Comparison of ENCODE assay signal across 8 cellular contexts in the genomic region with DNA sequence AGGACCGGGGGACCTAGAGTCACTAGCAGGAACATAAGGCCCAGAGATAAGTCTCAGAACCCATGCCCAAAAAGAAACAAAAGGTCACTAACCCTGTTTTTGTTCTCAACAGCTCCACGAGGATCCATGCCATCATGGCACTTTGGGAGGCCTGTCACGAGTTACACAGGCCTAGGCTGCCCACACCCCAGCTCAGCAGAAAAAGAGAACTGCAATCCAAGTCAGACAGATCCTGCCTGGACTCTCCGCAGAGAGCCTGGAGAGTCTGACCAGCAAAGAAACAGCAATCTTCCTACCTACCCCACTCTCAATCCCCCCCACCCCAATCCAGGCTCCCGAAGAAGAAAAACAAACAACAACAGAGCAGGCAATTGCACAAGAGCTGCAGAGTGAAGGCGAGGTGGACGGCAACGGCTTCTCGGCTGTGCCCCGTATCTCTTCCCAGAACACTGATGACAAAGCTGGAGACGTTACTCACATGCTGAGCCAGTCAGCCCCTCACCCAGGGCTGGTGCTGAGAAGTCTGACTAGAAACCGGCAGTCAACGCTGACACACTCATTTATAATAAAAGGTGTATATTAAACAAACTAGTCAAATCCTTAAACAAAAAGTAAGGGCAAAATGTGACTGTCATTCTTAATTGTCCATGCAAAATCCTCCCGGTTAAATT.
A peak's percentile ranks its signal among the peaks of the same experiment; 100 is the strongest.
DNase-seq lines count a peak whose midpoint lies in the region; ATAC-seq, FAIRE-seq and TF ChIP-seq lines count a peak whose summit lies in the region.

No MANE protein-coding gene starts in this region.

- H2BK15ac ChIP-seq in H1 (ENCODE audit: low read length): no peak overlapping the region

- no peak overlapping the region for H2BK120ac ChIP-seq in H1 (replicated peaks; ENCODE audit: low read depth, low read length)

- H3K4me1 ChIP-seq in H1 (replicated peaks in 1 of 4; ENCODE audit: control insufficient read depth in 3 of 4, insufficient read depth in 4 of 4, low read length in 3 of 4): peaks cover 0 to 11% (median 6%) of the 10 kb centered on the region in 4 experiments; a peak in 5 of 7 replicates
- peaks cover 61% of the 10 kb centered on the region for H3K4me1 ChIP-seq in muscle layer of colon (ENCODE audit: insufficient read depth, low read length)
- H3K4me1 ChIP-seq in upper lobe of right lung: peaks cover 44% of the 10 kb centered on the region

- no peak for TF ChIP-seq POLR2A in H1 (IDR thresholded peaks at IDR 0.05; ENCODE audit: control extremely low read depth in 1 of 2, low read depth in 2 of 2, low read length in 2 of 2)

- H4K5ac ChIP-seq in H1 (ENCODE audit: insufficient read length, low read depth, low read length): no peak overlapping the region

- DNase-seq in GM03348 (ENCODE audit: low spot score) (peak; percentile 67), H1 (ENCODE audit: low read depth in 1 of 2, low spot score in 2 of 2) (no peak), upper lobe of right lung (peak; percentile 66), NCI-H1436 treated with DMSO at 0.1 percent for 48 hours (lab: John Stamatoyannopoulos, UW) (no peak), NOMO-1 (lab: John Stamatoyannopoulos, UW; ENCODE audit: unreplicated experiment in 2 of 2) (no peak), GM19239 (ENCODE audit: insufficient read length, low spot score) (no peak)

- CTCF ChIA-PET in H1 (lab: Charles Lee; ENCODE audit: partially characterized antibody): interaction anchor here (0.9 to 2.8 kb wide), 7 partner anchors 10 to 159 kb away, joined by 3 to 14 read pairs (median 5); a partner anchor contains a TSS

- no peak overlapping the region for H4K91ac ChIP-seq in H1 (replicated peaks; ENCODE audit: insufficient read length, low read length)

- FAIRE-seq in H1 (lab: Jason Lieb, UNC): no peak
- no peak for FAIRE-seq in GM19239 (lab: Jason Lieb, UNC)

- H3K4me2 ChIP-seq in H1 (ENCODE audit: insufficient read depth in 1 of 2, low read depth in 2 of 2, low read length in 2 of 2): peak overlapping the region in 1 of 2 experiments; percentile 25; a peak in 1 of 4 replicates

- peak; percentile 55 for ATAC-seq in SK-N-SH treated with all-trans-retinoic acid at 6 μM for 48 hours
- ATAC-seq in upper lobe of right lung: peak; percentile 83

- H3K56ac ChIP-seq in H1 (replicated peaks; ENCODE audit: insufficient read length, low read depth, low read length): no peak overlapping the region

- no peaks in the 10 kb centered on the region for H3K79me2 ChIP-seq in H1 (ENCODE audit: control insufficient read depth in 1 of 2, insufficient read depth in 2 of 2, low read length in 2 of 2)

- intact Hi-C loops in upper lobe of right lung (cut with DNase I): no loop called here

- H3K23ac ChIP-seq in H1 (ENCODE audit: insufficient read length): no peak overlapping the region

- H3K4me3 ChIP-seq in H1 (ENCODE audit: extremely low read depth in 1 of 4, insufficient read depth in 2 of 4, low read depth in 3 of 4, low read length in 4 of 4) (no peak overlapping the region), muscle layer of colon (ENCODE audit: low read depth in 1 of 2, low read length in 2 of 2) (peak overlapping the region in 1 of 2 donors; percentile 15), upper lobe of right lung (no peak overlapping the region)

- H2BK5ac ChIP-seq in H1 (ENCODE audit: low read depth, low read length): no peak overlapping the region

- H3K27me3 ChIP-seq in H1 (replicated peaks in 1 of 4; ENCODE audit: control insufficient read depth in 3 of 4, extremely low read depth in 1 of 4, insufficient read depth in 3 of 4, low read length in 3 of 4): no peaks in the 10 kb centered on the region
- H3K27me3 ChIP-seq in muscle layer of colon (ENCODE audit: control insufficient read depth in 1 of 2, insufficient read depth in 2 of 2, low read length in 2 of 2): no peaks in the 10 kb centered on the region
- H3K27me3 ChIP-seq in upper lobe of right lung: no peaks in the 10 kb centered on the region

- no peaks in the 10 kb centered on the region for H3K23me2 ChIP-seq in H1 (ENCODE audit: low read depth, low read length)

- H3K36me3 ChIP-seq in H1 (ENCODE audit: control insufficient read depth in 2 of 4, insufficient read depth in 4 of 4, low read length in 3 of 4) (no peaks in the 10 kb centered on the region), muscle layer of colon (ENCODE audit: insufficient read depth, low read length) (peaks cover 6% of the 10 kb centered on the region), upper lobe of right lung (no peaks in the 10 kb centered on the region)

- no peak overlapping the region for H3K4ac ChIP-seq in H1 (replicated peaks; ENCODE audit: insufficient read length, low read depth, low read length)

- no peak overlapping the region for H4K8ac ChIP-seq in H1 (ENCODE audit: extremely low read depth, insufficient read depth, low read length)

- H2AFZ ChIP-seq in H1 (ENCODE audit: low read length): no peak overlapping the region

- TF ChIP-seq EP300 in H1 (IDR thresholded peaks at IDR 0.05; ENCODE audit: borderline replicate concordance in 1 of 2, low read depth in 2 of 2, low read length in 2 of 2): no peak

- WGBS in H1 (ENCODE audit: extremely low coverage in 1 of 2, insufficient coverage in 1 of 2, insufficient read length in 1 of 2, insufficient replicate concordance in 2 of 2, low coverage in 1 of 2, low lambda C conversion rate in 2 of 2, missing lambda C conversion rate in 1 of 2), 2 experiments: 69% methylated on average over 14 of the region's 14 CpGs; no CpG with 5 or more reads in 1 of the 2 experiments

- H3K9me3 ChIP-seq in H1 (ENCODE audit: insufficient read depth in 2 of 2, low read depth in 1 of 2, low read length in 1 of 2): no peaks in the 10 kb centered on the region
- no peaks in the 10 kb centered on the region for H3K9me3 ChIP-seq in muscle layer of colon (ENCODE audit: low read length)
- no peaks in the 10 kb centered on the region for H3K9me3 ChIP-seq in upper lobe of right lung

- H3K27ac ChIP-seq in H1 (ENCODE audit: low read depth, low read length) (no peak overlapping the region), muscle layer of colon (ENCODE audit: low read depth, low read length) (peak overlapping the region; percentile 83), upper lobe of right lung (peak overlapping the region; percentile 83)

- H3K9ac ChIP-seq in H1 (replicated peaks in 1 of 4; ENCODE audit: extremely low read depth in 1 of 4, low read depth in 3 of 4, low read length in 3 of 4): no peak overlapping the region
- H3K9ac ChIP-seq in muscle layer of colon (ENCODE audit: low read length): peak overlapping the region; percentile 31

- TF ChIP-seq CTCF in H1 (IDR thresholded peaks at IDR 0.05; ENCODE audit: control extremely low read depth in 1 of 3, insufficient read depth in 1 of 3, low read depth in 1 of 3, low read length in 3 of 3) (no peak), upper lobe of right lung (IDR thresholded peaks at IDR 0.05) (no peak)

- H2BK20ac ChIP-seq in H1 (ENCODE audit: low read length): no peak overlapping the region

- H2BK12ac ChIP-seq in H1 (ENCODE audit: low read depth, low read length): no peak overlapping the region

- no peaks in the 10 kb centered on the region for H4K20me1 ChIP-seq in H1 (replicated peaks in 1 of 2; ENCODE audit: control insufficient read depth in 1 of 2, insufficient read depth in 2 of 2, low read length in 2 of 2)

- no peak overlapping the region for H2AK5ac ChIP-seq in H1 (ENCODE audit: low read depth, low read length)

- TF ChIP-seq RAD21 in H1 (IDR thresholded peaks at IDR 0.05 in 1 of 2, conservative IDR thresholded peaks at IDR 0.05 in 1 of 2; ENCODE audit: low read depth in 2 of 2, low read length in 2 of 2): no peak

- no peak overlapping the region for H3K14ac ChIP-seq in H1 (ENCODE audit: insufficient read length)

- H3K18ac ChIP-seq in H1 (ENCODE audit: extremely low read depth, low read length): no peak overlapping the region

- POLR2A ChIA-PET in H1 (lab: Charles Lee; ENCODE audit: partially characterized antibody): interaction anchor here (0.8 kb wide), 1 partner anchor 8 kb away, joined by 3 read pairs; no protein-coding TSS in a partner anchor

- no peaks in the 10 kb centered on the region for H3K79me1 ChIP-seq in H1 (ENCODE audit: low read depth, low read length)

TF ChIP-seq in SK-N-SH treated with all-trans-retinoic acid at 6 μM for 48 hours, 23 proteins besides CTCF, POLR2A, EP300 and RAD21:
- no peak for TF ChIP-seq ZNF70 (CRISPR knock-in tag; IDR thresholded peaks at IDR 0.05)
- TF ChIP-seq ARNTL (CRISPR knock-in tag; IDR thresholded peaks at IDR 0.05; ENCODE audit: borderline replicate concordance, low read depth): no peak
- peak; percentile 27; the same call in 1 of the 2 replicates for TF ChIP-seq CSDC2 (CRISPR knock-in tag; IDR thresholded peaks at IDR 0.05)
- TF ChIP-seq OSR1 (CRISPR knock-in tag; IDR thresholded peaks at IDR 0.05): no peak

TF ChIP-seq in H1, 55 proteins besides CTCF, POLR2A, EP300 and RAD21:
- TF ChIP-seq CEBPB (IDR thresholded peaks at IDR 0.05; ENCODE audit: low read depth, low read length) (peak; percentile 79), SIX5 (IDR thresholded peaks at IDR 0.05; ENCODE audit: low read depth, low read length) (no peak), GABPA (IDR thresholded peaks at IDR 0.05; ENCODE audit: borderline replicate concordance, insufficient read depth, low read length) (no peak), NRF1 (IDR thresholded peaks at IDR 0.05; ENCODE audit: low read depth, low read length) (no peak), BACH1 (IDR thresholded peaks at IDR 0.05; ENCODE audit: low read length) (no peak)
TF ChIP-seq in H1: peak in this region for 1.

Comparison
In these comparisons a context has a peak if more than half of its experiments do, and no peak if none do; other contexts are left out.
1. DNase-seq: peak in GM03348 (single experiment) and upper lobe of right lung (single experiment); none in H1 (0 of 2), NCI-H1436 treated with DMSO at 0.1 percent for 48 hours (single experiment), NOMO-1 (0 of 2) and GM19239 (single experiment).